In the genomic region with DNA sequence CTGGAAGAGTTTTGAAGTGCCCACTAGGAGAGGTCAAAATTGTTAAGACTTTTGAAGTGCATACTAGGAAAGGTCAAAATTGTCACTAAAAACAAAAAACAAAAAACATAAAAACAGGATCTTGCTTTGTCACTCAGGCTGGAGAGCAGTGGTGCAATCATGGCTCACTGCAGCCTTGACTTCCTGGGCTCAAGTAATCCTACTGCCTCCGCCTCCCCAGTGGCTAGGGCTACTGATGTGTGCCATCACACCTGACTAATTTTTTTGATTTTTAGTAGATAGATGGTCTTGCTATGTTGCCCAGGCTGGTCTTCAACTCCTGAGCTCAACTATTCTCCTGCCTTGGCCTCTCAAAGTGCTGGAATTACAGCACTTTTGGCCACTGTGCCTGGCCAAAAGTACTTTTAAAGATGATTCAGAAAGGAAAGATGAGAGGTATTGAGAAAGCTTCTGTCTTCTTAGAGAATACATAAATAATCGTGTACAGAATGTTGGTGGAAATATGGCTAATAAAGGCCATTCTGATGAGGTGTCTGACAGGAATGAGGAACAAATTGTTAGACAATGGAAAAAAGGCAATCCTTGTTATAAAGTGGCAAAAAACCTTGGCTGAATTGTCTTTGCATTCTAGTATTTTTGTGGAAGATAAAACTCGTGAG, we compare ENCODE assay signal across 22 cellular contexts. TPM values are rescaled to one million over a fixed set of nuclear protein-coding genes. Genes with fewer than 3 reads are reported as not detected.
DNase-seq lines count a peak whose midpoint lies in the region; ATAC-seq and TF ChIP-seq lines count a peak whose summit lies in the region.
"Had no signal": no experiment of that assay in that cellular context is flagged by ENCODE, and none has a peak within 500 bp of the region (broad histone marks: within the 10 kb centered on the region; RNA-seq: fewer than 3 reads in every experiment).

No MANE protein-coding gene starts in this region.

- no peaks in the 10 kb centered on the region for H3K27me3 Mint-ChIP-seq in neural crest cell (ENCODE audit: low read depth)
- H3K27me3 Mint-ChIP-seq: activated naive CD8-positive, alpha-beta T cell treated with anti-CD3 and anti-CD28 coated beads, Interleukin-2, amount 10 ng/mL, durations not matched to agents 7 days and 5 days; activated T-cell treated with anti-CD3 and anti-CD28 coated beads, Interleukin-2, amount 50 U/mL, for 24 hours had no signal

- no peak overlapping the region for H3K4me3 Mint-ChIP-seq in neural crest cell
- no peak overlapping the region for H3K4me3 Mint-ChIP-seq in stimulated activated effector memory CD8-positive, alpha-beta T cell treated with anti-CD3 and anti-CD28 coated beads, Interleukin-12 subunit alpha, Interleukin-12 subunit beta, amount 100 ng/mL, for 72 hours
- H3K4me3 Mint-ChIP-seq: activated naive CD8-positive, alpha-beta T cell treated with anti-CD3 and anti-CD28 coated beads, Interleukin-2, amount 10 ng/mL, durations not matched to agents 7 days and 5 days; activated T-cell treated with anti-CD3 and anti-CD28 coated beads, Interleukin-2, amount 50 U/mL, for 24 hours; mesothelial cell of epicardium had no signal

- ATAC-seq in HG02970 (IDR thresholded peaks at IDR 0.05; ENCODE audit: low FRiP score, unreplicated experiment) (no peak), HG03196 (IDR thresholded peaks at IDR 0.05; ENCODE audit: unreplicated experiment) (no peak)
- no peak for ATAC-seq in stimulated activated effector memory CD8-positive, alpha-beta T cell treated with anti-CD3 and anti-CD28 coated beads, Interleukin-12 subunit alpha, Interleukin-12 subunit beta, amount 100 ng/mL, for 72 hours
- ATAC-seq: heart right ventricle, K562, right lobe of liver had no signal

- H3K27ac Mint-ChIP-seq in neural crest cell (ENCODE audit: unreplicated experiment) = peak overlapping the region; percentile 0
- no peak overlapping the region for H3K27ac Mint-ChIP-seq in stimulated activated effector memory CD8-positive, alpha-beta T cell treated with anti-CD3 and anti-CD28 coated beads, Interleukin-12 subunit alpha, Interleukin-12 subunit beta, amount 100 ng/mL, for 72 hours
- H3K27ac Mint-ChIP-seq: activated naive CD8-positive, alpha-beta T cell treated with anti-CD3 and anti-CD28 coated beads, Interleukin-2, amount 10 ng/mL, durations not matched to agents 7 days and 5 days; activated T-cell treated with anti-CD3 and anti-CD28 coated beads, Interleukin-2, amount 50 U/mL, for 24 hours; mesothelial cell of epicardium had no signal

- H3K36me3 Mint-ChIP-seq in neural crest cell (ENCODE audit: low read depth) = peaks cover 12% of the 10 kb centered on the region
- H3K36me3 Mint-ChIP-seq in stimulated activated effector memory CD8-positive, alpha-beta T cell treated with anti-CD3 and anti-CD28 coated beads, Interleukin-12 subunit alpha, Interleukin-12 subunit beta, amount 100 ng/mL, for 72 hours = no peaks in the 10 kb centered on the region

- peaks cover 49% of the 10 kb centered on the region for H3K4me1 Mint-ChIP-seq in neural crest cell
- no peaks in the 10 kb centered on the region for H3K4me1 Mint-ChIP-seq in stimulated activated effector memory CD8-positive, alpha-beta T cell treated with anti-CD3 and anti-CD28 coated beads, Interleukin-12 subunit alpha, Interleukin-12 subunit beta, amount 100 ng/mL, for 72 hours
- H3K4me1 Mint-ChIP-seq: activated naive CD8-positive, alpha-beta T cell treated with anti-CD3 and anti-CD28 coated beads, Interleukin-2, amount 10 ng/mL, durations not matched to agents 7 days and 5 days; mesothelial cell of epicardium had no signal

- peak overlapping the region; percentile 80 for H3K27ac ChIP-seq in epithelial cell of prostate
- H3K27ac ChIP-seq: heart right ventricle, Peyer's patch, right lobe of liver, testis had no signal

- TF ChIP-seq CTCF in neural crest cell (conservative IDR thresholded peaks at IDR 0.05) = no peak

- peak; percentile 92 for DNase-seq in EH (ENCODE audit: low read depth)
- peak; percentile 42 for DNase-seq in NCI-H226
- DNase-seq in epithelial cell of prostate (ENCODE audit: low read depth, low spot score) = no peak
- no peak for DNase-seq in neural crest cell (ENCODE audit: low read depth, low spot score)
- no peak for DNase-seq in NCI-H526 treated with DMSO at 0.1 percent for 48 hours (lab: John Stamatoyannopoulos, UW)
- no peak for DNase-seq in stimulated activated effector memory CD8-positive, alpha-beta T cell treated with anti-CD3 and anti-CD28 coated beads, Interleukin-12 subunit alpha, Interleukin-12 subunit beta, amount 100 ng/mL, for 72 hours (ENCODE audit: low spot score in 2 of 2)
- DNase-seq: activated CD4-positive, alpha-beta T cell treated with anti-CD3 and anti-CD28 coated beads, Interleukin-2, amount 50 U/mL, for 48 hours; activated naive CD8-positive, alpha-beta T cell treated with anti-CD3 and anti-CD28 coated beads, Interleukin-2, amount 10 ng/mL, durations not matched to agents 7 days and 5 days; activated T-cell treated with anti-CD3 and anti-CD28 coated beads, Interleukin-2, amount 50 U/mL, for 24 hours; BE2C; heart right ventricle; NCI-H1105; NCI-H2171; NCI-H82; Peyer's patch; right lobe of liver; stimulated activated CD4-positive, alpha-beta T cell treated with anti-CD3 and anti-CD28 coated beads, Interleukin-4, amount 100 ng/mL, for 1 hour; testis had no signal

- peaks cover 5% of the 10 kb centered on the region for H3K9me3 Mint-ChIP-seq in neural crest cell
- H3K9me3 Mint-ChIP-seq in stimulated activated effector memory CD8-positive, alpha-beta T cell treated with anti-CD3 and anti-CD28 coated beads, Interleukin-12 subunit alpha, Interleukin-12 subunit beta, amount 100 ng/mL, for 72 hours = no peaks in the 10 kb centered on the region

RNA-seq across cellular contexts. Expression of gene STX18, which starts 43.3 kb away (rescaled TPM):
- 36.7 and 40.0 TPM in 2 replicates for total RNA-seq in neural crest cell

Comparison
In these comparisons a context has a peak if more than half of its experiments do, and no peak if none do; other contexts are left out.
1. DNase-seq: peak in EH (single experiment) and NCI-H226 (single experiment); none in epithelial cell of prostate (single experiment), neural crest cell (single experiment), NCI-H526 treated with DMSO at 0.1 percent for 48 hours (single experiment) and stimulated activated effector memory CD8-positive, alpha-beta T cell treated with anti-CD3 and anti-CD28 coated beads, Interleukin-12 subunit alpha, Interleukin-12 subunit beta, amount 100 ng/mL, for 72 hours (0 of 2).